12 cellular contexts compared by ENCODE assay signal in genomic region chr3:113985526-113985925, GRCh38. TPM values are rescaled to one million over a fixed set of nuclear protein-coding genes. Genes with fewer than 3 reads are reported as not detected.
DNase-seq lines count a peak whose midpoint lies in the region; ATAC-seq, FAIRE-seq and TF ChIP-seq lines count a peak whose summit lies in the region.
"Had no signal": no experiment of that assay in that cellular context is flagged by ENCODE, and none has a peak within 500 bp of the region (broad histone marks: within the 10 kb centered on the region; RNA-seq: fewer than 3 reads in every experiment).

No MANE protein-coding gene starts in this region.

- H3K27ac Mint-ChIP-seq in GM23338, result no peak overlapping the region
- no peak overlapping the region for H3K27ac Mint-ChIP-seq in activated T-helper 1 cell treated with anti-CD3 and anti-CD28 coated beads, Interleukin-12 subunit alpha, Interleukin-12 subunit beta, Interleukin-2, Interleukin-4 antibody, amounts not matched to agents 30 ng/mL and 10 ng/mL and 1 ng/mL, durations not matched to agents 14 hours and 24 hours and 36 hours

- H3K4me3 ChIP-seq in GM23338 (no peak overlapping the region), fibroblast of pulmonary artery (replicated peaks; ENCODE audit: low read depth, low read length) (no peak overlapping the region)

- H3K27me3 Mint-ChIP-seq in GM23338 (ENCODE audit: insufficient read depth, low read depth, poor library complexity), result no peaks in the 10 kb centered on the region
- no peaks in the 10 kb centered on the region for H3K27me3 Mint-ChIP-seq in activated T-helper 1 cell treated with anti-CD3 and anti-CD28 coated beads, Interleukin-12 subunit alpha, Interleukin-12 subunit beta, Interleukin-2, Interleukin-4 antibody, amounts not matched to agents 30 ng/mL and 10 ng/mL and 1 ng/mL, durations not matched to agents 14 hours and 24 hours and 36 hours (ENCODE audit: insufficient read depth)

- no peak for TF ChIP-seq CTCF in GM23338 (conservative IDR thresholded peaks at IDR 0.05; ENCODE audit: low read depth in 2 of 2)
- TF ChIP-seq CTCF in fibroblast of pulmonary artery (IDR thresholded peaks at IDR 0.05; ENCODE audit: low read length, missing control alignments), result no peak

- no peak overlapping the region for H3K4me2 ChIP-seq in GM23338

- H3K4me1 ChIP-seq in GM23338 (ENCODE audit: insufficient read depth), result no peaks in the 10 kb centered on the region

- H3K36me3 Mint-ChIP-seq in GM23338 (ENCODE audit: low read depth), result no peaks in the 10 kb centered on the region
- peaks cover 1% of the 10 kb centered on the region for H3K36me3 Mint-ChIP-seq in activated T-helper 1 cell treated with anti-CD3 and anti-CD28 coated beads, Interleukin-12 subunit alpha, Interleukin-12 subunit beta, Interleukin-2, Interleukin-4 antibody, amounts not matched to agents 30 ng/mL and 10 ng/mL and 1 ng/mL, durations not matched to agents 14 hours and 24 hours and 36 hours (ENCODE audit: low read depth)

- DNase-seq in GM18507 (ENCODE audit: extremely low spot score, insufficient read length, low read depth) (no peak), GM23338 (ENCODE audit: low spot score) (peak; percentile 17), KBM-7 (peak; percentile 49), fibroblast of pulmonary artery (ENCODE audit: low read depth) (peak; percentile 2), H4 (ENCODE audit: low spot score) (no peak)
- DNase-seq in activated effector memory CD4-positive, alpha-beta T cell treated with anti-CD3 and anti-CD28 coated beads, Interleukin-2, amount 50 U/mL, for 16 hours, result no peak
- DNase-seq in activated T-helper 1 cell treated with anti-CD3 and anti-CD28 coated beads, Interleukin-12 subunit alpha, Interleukin-12 subunit beta, Interleukin-2, Interleukin-4 antibody, amounts not matched to agents 30 ng/mL and 10 ng/mL and 1 ng/mL, durations not matched to agents 14 hours and 24 hours and 36 hours (ENCODE audit: low spot score), result no peak
- DNase-seq: head of caudate nucleus; IMR-90; NCI-H526; stimulated activated naive CD4-positive, alpha-beta T cell had no signal

- H3K9me3 Mint-ChIP-seq in GM23338, result no peaks in the 10 kb centered on the region
- H3K9me3 Mint-ChIP-seq in activated T-helper 1 cell treated with anti-CD3 and anti-CD28 coated beads, Interleukin-12 subunit alpha, Interleukin-12 subunit beta, Interleukin-2, Interleukin-4 antibody, amounts not matched to agents 30 ng/mL and 10 ng/mL and 1 ng/mL, durations not matched to agents 14 hours and 24 hours and 36 hours, result no peaks in the 10 kb centered on the region

- no peaks in the 10 kb centered on the region for H4K20me1 ChIP-seq in GM23338 (replicated peaks; ENCODE audit: insufficient read depth)

- no peaks in the 10 kb centered on the region for H3F3A ChIP-seq in GM23338 (replicated peaks; ENCODE audit: low read depth)

- no peaks in the 10 kb centered on the region for H3K4me1 Mint-ChIP-seq in GM23338
- H3K4me1 Mint-ChIP-seq in activated T-helper 1 cell treated with anti-CD3 and anti-CD28 coated beads, Interleukin-12 subunit alpha, Interleukin-12 subunit beta, Interleukin-2, Interleukin-4 antibody, amounts not matched to agents 30 ng/mL and 10 ng/mL and 1 ng/mL, durations not matched to agents 14 hours and 24 hours and 36 hours (ENCODE audit: low read depth), result no peaks in the 10 kb centered on the region

- no peaks in the 10 kb centered on the region for H3K27me3 ChIP-seq in GM23338 (ENCODE audit: insufficient read depth)

- in situ Hi-C loops in KBM-7 (cut with MboI; ENCODE audit: low pct_unique_long_range_greater_than_20kb, low sequenced_read_pairs), result no loop called here

- H3K27ac ChIP-seq in GM23338 (ENCODE audit: low read depth), result no peak overlapping the region

- H3K79me2 ChIP-seq in GM23338 (replicated peaks; ENCODE audit: insufficient read depth), result no peaks in the 10 kb centered on the region

- H3K9me2 ChIP-seq in GM23338 (ENCODE audit: insufficient read depth), result peaks cover 9% of the 10 kb centered on the region; the same call in 1 of the 2 replicates

- ATAC-seq in GM23338 (no peak), GM21381 (IDR thresholded peaks at IDR 0.05; ENCODE audit: unreplicated experiment) (no peak)

- FAIRE-seq in GM18507 (lab: Jason Lieb, UNC), result peak; percentile 24

- no peaks in the 10 kb centered on the region for H3K36me3 ChIP-seq in GM23338 (ENCODE audit: insufficient read depth)

- peak overlapping the region; percentile 88; the same call in 1 of the 2 replicates for H2AFZ ChIP-seq in GM23338

- intact Hi-C loops in activated T-helper 1 cell treated with anti-CD3 and anti-CD28 coated beads, Interleukin-12 subunit alpha, Interleukin-12 subunit beta, Interleukin-2, Interleukin-4 antibody, amounts not matched to agents 30 ng/mL and 10 ng/mL and 1 ng/mL, durations not matched to agents 14 hours and 24 hours and 36 hours (cut with micrococcal nuclease), result no loop called here

- no peak overlapping the region for H3K4me3 Mint-ChIP-seq in GM23338
- no peak overlapping the region for H3K4me3 Mint-ChIP-seq in activated T-helper 1 cell treated with anti-CD3 and anti-CD28 coated beads, Interleukin-12 subunit alpha, Interleukin-12 subunit beta, Interleukin-2, Interleukin-4 antibody, amounts not matched to agents 30 ng/mL and 10 ng/mL and 1 ng/mL, durations not matched to agents 14 hours and 24 hours and 36 hours

TF ChIP-seq in GM23338, 12 proteins besides CTCF, POLR2A, EP300 and RAD21 (continues in another document):
- no peak for TF ChIP-seq JUNB (IDR thresholded peaks at IDR 0.05; ENCODE audit: unreplicated experiment)
- no peak for TF ChIP-seq ETS1 (IDR thresholded peaks at IDR 0.05)
- TF ChIP-seq NANOG (IDR thresholded peaks at IDR 0.05; ENCODE audit: borderline replicate concordance), result no peak
- no peak for TF ChIP-seq EZH2 (IDR thresholded peaks at IDR 0.05; ENCODE audit: low read depth, unreplicated experiment)
- no peak for TF ChIP-seq EZH2phosphoT487 (IDR thresholded peaks at IDR 0.05; ENCODE audit: unreplicated experiment)
- no peak for TF ChIP-seq REST (IDR thresholded peaks at IDR 0.05; ENCODE audit: unreplicated experiment)
- no peak for TF ChIP-seq CREB1 (CRISPR knock-in tag; IDR thresholded peaks at IDR 0.05; ENCODE audit: low read depth)
- TF ChIP-seq ZNF114 (CRISPR knock-in tag; IDR thresholded peaks at IDR 0.05), result no peak
- TF ChIP-seq POLR2AphosphoS5 (IDR thresholded peaks at IDR 0.05; ENCODE audit: low read depth), result no peak
- TF ChIP-seq STAT1 (IDR thresholded peaks at IDR 0.05; ENCODE audit: unreplicated experiment), result no peak
- TF ChIP-seq ZNF331 (CRISPR knock-in tag; IDR thresholded peaks at IDR 0.05; ENCODE audit: low read depth), result no peak

RNA-seq across cellular contexts. Expression of gene ZDHHC23, which starts 37.7 kb away (rescaled TPM):
- total RNA-seq in GM23338 (2014; rRNA removed; shearing (Covaris generic)), result 14.5 and 14.8 TPM in 2 replicates
- 2.7 and 3.5 TPM in 2 replicates for polyA plus RNA-seq in GM23338 (2016; fragmentation: Nextera tagmentation; extraction: Ambion mirVana)
- total RNA-seq in H4 (2014; rRNA removed; shearing (Covaris generic)), result 3.9 and 5.1 TPM in 2 replicates
- total RNA-seq in activated T-helper 1 cell treated with anti-CD3 and anti-CD28 coated beads, Interleukin-12 subunit alpha, Interleukin-12 subunit beta, Interleukin-2, Interleukin-4 antibody, amounts not matched to agents 30 ng/mL and 10 ng/mL and 1 ng/mL, durations not matched to agents 14 hours and 24 hours and 36 hours, result 0.88 and 1.8 TPM in 2 replicates

Comparison
In these comparisons a context has a peak if more than half of its experiments do, and no peak if none do; other contexts are left out.
1. DNase-seq: peak in GM23338 (single experiment), KBM-7 (single experiment) and fibroblast of pulmonary artery (single experiment); none in GM18507 (single experiment), H4 (single experiment), activated effector memory CD4-positive, alpha-beta T cell treated with anti-CD3 and anti-CD28 coated beads, Interleukin-2, amount 50 U/mL, for 16 hours (single experiment) and activated T-helper 1 cell treated with anti-CD3 and anti-CD28 coated beads, Interleukin-12 subunit alpha, Interleukin-12 subunit beta, Interleukin-2, Interleukin-4 antibody, amounts not matched to agents 30 ng/mL and 10 ng/mL and 1 ng/mL, durations not matched to agents 14 hours and 24 hours and 36 hours (single experiment).